9 cellular contexts compared by ENCODE assay signal in the genomic region with DNA sequence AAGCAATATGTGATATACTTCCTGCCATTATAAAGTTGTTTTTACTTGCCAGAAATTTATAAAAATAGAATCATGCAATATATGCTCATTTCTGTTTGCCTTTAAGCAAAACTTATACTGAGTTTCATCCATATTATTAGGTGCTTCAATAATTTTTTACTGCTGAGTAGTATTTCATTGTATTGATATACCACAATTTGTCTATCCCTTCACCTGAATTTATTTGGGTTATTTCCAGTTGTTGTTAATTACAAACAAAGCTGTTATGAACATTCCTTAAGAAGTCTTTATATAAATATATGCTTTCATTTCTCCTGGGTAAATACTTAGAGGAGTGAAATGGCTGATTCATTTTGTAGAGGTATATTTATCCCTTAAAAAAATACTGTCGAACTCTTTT.
"Had no signal": no experiment of that assay in that cellular context is flagged by ENCODE, and none has a peak within 500 bp of the region (broad histone marks: within the 10 kb centered on the region; RNA-seq: fewer than 3 reads in every experiment).

No MANE protein-coding gene starts in this region.

- H3K4me2 ChIP-seq: GM23338 had no signal

- H3K4me1 ChIP-seq: HAP-1 had no signal

- H3K4me3 ChIP-seq: GM23248, GM23338, HAP-1 had no signal

- ATAC-seq: GM23338, HCT116 had no signal

- DNase-seq: GM23248, GOT3, H7, H9, HCEC 1CT, HFFc6 had no signal

- H3K36me3 ChIP-seq: HAP-1 had no signal

- H3K9ac ChIP-seq: GM23248 had no signal

- H3K9me3 ChIP-seq: HAP-1 had no signal

- H2AFZ ChIP-seq: GM23248, GM23338 had no signal

- H3K27ac ChIP-seq: GM23248 had no signal
